ENCODE assay signal across 8 cellular contexts in genomic region chr19:55179570-55180484, GRCh38. TPM values are rescaled to one million over a fixed set of nuclear protein-coding genes. Genes with fewer than 3 reads are reported as not detected.
DNase-seq lines count a peak whose midpoint lies in the region; ATAC-seq, FAIRE-seq and TF ChIP-seq lines count a peak whose summit lies in the region.

Gene SYT5, minus strand, starts transcription at chr19:55180289. Its CDS starts 1,248 bp downstream, at chr19:55179041.

- intact Hi-C loops in left ventricle myocardium inferior (cut with micrococcal nuclease): no loop called here

- H3K36me3 Mint-ChIP-seq in activated naive CD4-positive, alpha-beta T cell treated with anti-CD3 and anti-CD28 coated beads, Interleukin-2, amount 50 U/mL, for 24 hours: no peaks in the 10 kb centered on the region

- CTCF ChIA-PET in A549 (lab: Yijun Ruan, JAX) (interaction anchor here (0.6 to 10.0 kb wide), 10 partner anchors 10 to 702 kb away, joined by 3 to 64 read pairs (median 9); partner anchors contain the start of genes DNAAF3 and TMEM238), RWPE1 (lab: Yijun Ruan, JAX) (interaction anchor here (1.7 kb wide), 1 partner anchor 20 kb away, joined by 5 read pairs; no protein-coding TSS in a partner anchor)

- H3K4me3 Mint-ChIP-seq in activated naive CD4-positive, alpha-beta T cell treated with anti-CD3 and anti-CD28 coated beads, Interleukin-2, amount 50 U/mL, for 24 hours: peak within 1 kb of the TSS; percentile 72

- H3K4me2 ChIP-seq in A549: peak within 1 kb of the TSS; percentile 75
- H3K4me2 ChIP-seq in skeletal muscle satellite cell (ENCODE audit: low read length): peak within 1 kb of the TSS; percentile 76

- H3K4me3 ChIP-seq in A549 (peak within 1 kb of the TSS; percentile 26), left ventricle myocardium inferior (peak within 1 kb of the TSS; percentile 57), skeletal muscle satellite cell (ENCODE audit: low read length) (peak within 1 kb of the TSS; percentile 56)

- TF ChIP-seq EP300 in A549 (IDR thresholded peaks at IDR 0.05): no peak

- H3K27ac ChIP-seq in A549: no peak within 1 kb of the TSS; a peak in 1 of 6 replicates
- H3K27ac ChIP-seq in RWPE1: no peak within 1 kb of the TSS; the same call in 1 of the 2 replicates
- H3K27ac ChIP-seq in left ventricle myocardium inferior (replicated peaks): no peak within 1 kb of the TSS

- H3K9me3 ChIP-seq in A549 (no peaks in the 10 kb centered on the region), left ventricle myocardium inferior (replicated peaks) (no peaks in the 10 kb centered on the region), skeletal muscle satellite cell (replicated peaks; ENCODE audit: low read length) (no peaks in the 10 kb centered on the region)

- no peak for TF ChIP-seq RAD21 in A549 (conservative IDR thresholded peaks at IDR 0.05 in 1 of 2, IDR thresholded peaks at IDR 0.05 in 1 of 2)

- ATAC-seq in A549: peak; percentile 65 to 78
- peak; percentile 26 for ATAC-seq in GM21825 (IDR thresholded peaks at IDR 0.05; ENCODE audit: unreplicated experiment)
- no peak for ATAC-seq in GM21360 (IDR thresholded peaks at IDR 0.05; ENCODE audit: unreplicated experiment)
- no peak for ATAC-seq in HG02642 (IDR thresholded peaks at IDR 0.05; ENCODE audit: poor library complexity, unreplicated experiment)

- H3K4me1 Mint-ChIP-seq in activated naive CD4-positive, alpha-beta T cell treated with anti-CD3 and anti-CD28 coated beads, Interleukin-2, amount 50 U/mL, for 24 hours: peaks cover 25% of the 10 kb centered on the region

- H3K36me3 ChIP-seq in left ventricle myocardium inferior (no peaks in the 10 kb centered on the region), skeletal muscle satellite cell (ENCODE audit: insufficient read depth, low read length) (no peaks in the 10 kb centered on the region)

- DNase-seq in A549 (ENCODE audit: low read depth in 1 of 2, low spot score in 1 of 2): peak in 1 of 2 experiments; percentile 76
- peak; percentile 75 for DNase-seq in RWPE1 (ENCODE audit: low spot score)
- DNase-seq in left ventricle myocardium inferior: peak; percentile 33

- POLR2A ChIA-PET in A549 (lab: Yijun Ruan, JAX) (interaction anchor here (0.9 to 1.8 kb wide), 3 partner anchors 9 to 228 kb away, joined by 5 to 7 read pairs (median 5); partner anchors contain the start of genes PPP6R1 and UBE2S), RWPE1 (lab: Yijun Ruan, JAX; ENCODE audit: low non-redundant PET) (interaction anchor here (1.3 kb wide), 1 partner anchor 10 kb away, joined by 4 read pairs; no protein-coding TSS in a partner anchor)

- peaks cover 38% of the 10 kb centered on the region for H3K27me3 Mint-ChIP-seq in activated naive CD4-positive, alpha-beta T cell treated with anti-CD3 and anti-CD28 coated beads, Interleukin-2, amount 50 U/mL, for 24 hours

- H3K27me3 ChIP-seq in left ventricle myocardium inferior (ENCODE audit: low read depth) (peaks cover 98% of the 10 kb centered on the region), skeletal muscle satellite cell (ENCODE audit: control insufficient read depth, insufficient read depth, low read length) (peaks cover 59% of the 10 kb centered on the region)

- TF ChIP-seq POLR2A in A549 (IDR thresholded peaks at IDR 0.05; ENCODE audit: low read length): no peak

- peak within 1 kb of the TSS; percentile 8 for H3K27ac Mint-ChIP-seq in activated naive CD4-positive, alpha-beta T cell treated with anti-CD3 and anti-CD28 coated beads, Interleukin-2, amount 50 U/mL, for 24 hours

- no peak for FAIRE-seq in A549 (lab: Jason Lieb, UNC)

- TF ChIP-seq CTCF in A549 (IDR thresholded peaks at IDR 0.05) (no peak), RWPE1 (conservative IDR thresholded peaks at IDR 0.05; ENCODE audit: low read depth) (no peak), left ventricle myocardium inferior (IDR thresholded peaks at IDR 0.05; ENCODE audit: borderline replicate concordance) (no peak)

- 9% methylated on average over 34 of the region's 71 CpGs for WGBS in A549 (ENCODE audit: missing lambda C conversion rate)

- no peaks in the 10 kb centered on the region for H3K9me3 Mint-ChIP-seq in activated naive CD4-positive, alpha-beta T cell treated with anti-CD3 and anti-CD28 coated beads, Interleukin-2, amount 50 U/mL, for 24 hours

- no peak within 1 kb of the TSS for H3K9ac ChIP-seq in skeletal muscle satellite cell (ENCODE audit: low read depth, low read length)

- H3K4me1 ChIP-seq in A549 (peaks cover 14% of the 10 kb centered on the region), left ventricle myocardium inferior (peaks cover 17% of the 10 kb centered on the region), skeletal muscle satellite cell (ENCODE audit: control insufficient read depth, insufficient read depth, low read length) (peaks cover 10% of the 10 kb centered on the region)

TF ChIP-seq in A549, 52 proteins besides CTCF, POLR2A, EP300 and RAD21 (continues in another document):
- TF ChIP-seq USF2 (IDR thresholded peaks at IDR 0.05) (peak; percentile 60), E2F6 (IDR thresholded peaks at IDR 0.05; ENCODE audit: borderline replicate concordance, low read depth) (0 out of 2 replicates have a peak, but pooled peaks have one; percentile 0), ESRRA (IDR thresholded peaks at IDR 0.05; ENCODE audit: borderline replicate concordance, low read length) (no peak), SREBF2 (IDR thresholded peaks at IDR 0.05) (no peak), REST (IDR thresholded peaks at IDR 0.05) (peak; percentile 93), BHLHE40 (IDR thresholded peaks at IDR 0.05; ENCODE audit: low read depth, low read length) (peak; percentile 85), RARB (CRISPR knock-in tag; IDR thresholded peaks at IDR 0.05) (no peak), HES2 (IDR thresholded peaks at IDR 0.05) (no peak), RFX5 (IDR thresholded peaks at IDR 0.05) (0 out of 2 replicates have a peak, but pooled peaks have one; percentile 7), KDM1A (IDR thresholded peaks at IDR 0.05; ENCODE audit: low read depth) (no peak), MAFK (IDR thresholded peaks at IDR 0.05; ENCODE audit: partially characterized antibody) (no peak), CHD2 (IDR thresholded peaks at IDR 0.05; ENCODE audit: low read length, partially characterized antibody) (no peak), NR3C1 (IDR thresholded peaks at IDR 0.05) (no peak), ZFP36 (IDR thresholded peaks at IDR 0.05; ENCODE audit: borderline replicate concordance, partially characterized antibody) (no peak)

RNA-seq across cellular contexts. Expression of gene SYT5, which starts in this region (rescaled TPM):
- polyA plus RNA-seq in A549 (2011; rRNA removed) (0.23 and 0.69 TPM in 2 replicates), A549 (2017; fragmentation: RNase III; extraction: RNeasy Plus Mini Kit Qiagen cat#74134 plus additional on column Dnase treatment) (0.43 to 0.65 TPM (median 0.63 TPM) in 3 replicates)
- polyA plus RNA-seq in A549 (2012; cell fraction: cytosol; rRNA removed): 0.14 and 0.22 TPM in 2 replicates
- 1.1 and 1.8 TPM in 2 replicates for polyA plus RNA-seq in A549 (2012; cell fraction: nucleus; rRNA removed)
- polyA minus RNA-seq in A549 (2011; rRNA and poly(A)+ RNA removed): 0.08 and 0.44 TPM in 2 replicates
- not detected for total RNA-seq in left ventricle myocardium inferior
- 0.76 TPM in 1 of 2 replicates, not detected in the other for total RNA-seq in skeletal muscle satellite cell (2012; rRNA removed)

Comparison
In these comparisons a context has a peak if more than half of its experiments do, and no peak if none do; other contexts are left out.
1. Peak in DNase-seq and H3K4me3 ChIP-seq in left ventricle myocardium inferior; RNA of the gene not detected or under 1 TPM.
2. ATAC-seq: peak in A549 (2 of 2) and GM21825 (single experiment); none in GM21360 (single experiment) and HG02642 (single experiment).
3. Peak in every context shown above with its lines, with median percentiles within 50 percentile points of each other: H3K4me3 ChIP-seq.